Comparison of ENCODE assay signal across 8 cellular contexts in genomic region chr5:177478711-177479646, GRCh38. TPM values are rescaled to one million over a fixed set of nuclear protein-coding genes. Genes with fewer than 3 reads are reported as not detected.
DNase-seq lines count a peak whose midpoint lies in the region; ATAC-seq and TF ChIP-seq lines count a peak whose summit lies in the region.

No MANE protein-coding gene starts in this region.

- no peaks in the 10 kb centered on the region for H3K27me3 Mint-ChIP-seq in Caco-2 (ENCODE audit: insufficient read depth, unreplicated experiment)

- intact Hi-C loops in Caco-2 (cut with micrococcal nuclease; ENCODE audit: unreplicated experiment) (no loop called here), testis (cut with DNase I; ENCODE audit: low total_unique reads) (no loop called here)

- no peak for TF ChIP-seq POLR2A in testis (IDR thresholded peaks at IDR 0.05)

- no peak overlapping the region for H3K4me3 Mint-ChIP-seq in Caco-2 (ENCODE audit: unreplicated experiment)

- H3K9ac ChIP-seq in liver (ENCODE audit: low read depth in 1 of 2, low read length in 2 of 2): no peak overlapping the region

- peaks cover 24% of the 10 kb centered on the region for H3K4me1 Mint-ChIP-seq in Caco-2 (ENCODE audit: low read depth, unreplicated experiment)

- H3K27ac Mint-ChIP-seq in Caco-2 (ENCODE audit: unreplicated experiment): peak overlapping the region; percentile 95

- no peak for DNase-seq in Caco-2
- peak; percentile 86 to 91 for DNase-seq in NOMO-1 (lab: John Stamatoyannopoulos, UW; ENCODE audit: unreplicated experiment in 2 of 2)
- peak; percentile 74 for DNase-seq in amniotic epithelial cell (ENCODE audit: low read depth)
- DNase-seq in testis: peak; percentile 89
- no peak for DNase-seq in germinal center (ENCODE audit: low spot score)
- no peak for DNase-seq in foreskin melanocyte

- TF ChIP-seq CTCF in Caco-2 (IDR thresholded peaks at IDR 0.05; ENCODE audit: insufficient read depth in 1 of 2, low read depth in 1 of 2, low read length in 1 of 2, severe bottlenecking in 1 of 2, unreplicated experiment in 1 of 2) (no peak), liver (IDR thresholded peaks at IDR 0.05; ENCODE audit: low read depth, low read length, missing input control) (no peak), testis (IDR thresholded peaks at IDR 0.05) (no peak)

- H3K36me3 ChIP-seq in Caco-2 (ENCODE audit: control insufficient read depth, insufficient read depth, low read length) (no peaks in the 10 kb centered on the region), liver (ENCODE audit: control insufficient read depth in 4 of 4, insufficient read depth in 3 of 4, low read depth in 1 of 4, low read length in 3 of 4) (no peaks in the 10 kb centered on the region), testis (ENCODE audit: low read depth, missing control alignments) (no peaks in the 10 kb centered on the region)

- H3K27ac ChIP-seq in liver (ENCODE audit: low read depth in 1 of 2, low read length in 2 of 2) (peak overlapping the region; percentile 42 to 48), testis (peak overlapping the region in 1 of 2 donors; percentile 59)

- 34% methylated on average over 18 of the region's 18 CpGs for WGBS in liver
- 36 to 54% methylated on average over 18 of the region's 18 CpGs for WGBS in testis, 2 donors

- CTCF ChIA-PET in Caco-2 (lab: Charles Lee): interaction anchor here (0.9 to 1.0 kb wide), 2 partner anchors 19 to 22 kb away, joined by 3 read pairs; partner anchors contain the start of gene PDLIM7

- H3K36me3 Mint-ChIP-seq in Caco-2 (ENCODE audit: insufficient read depth, unreplicated experiment): peaks cover 24% of the 10 kb centered on the region

- no peaks in the 10 kb centered on the region for H3K27me3 ChIP-seq in Caco-2 (replicated peaks; ENCODE audit: control insufficient read depth, insufficient read depth, low read length)
- no peaks in the 10 kb centered on the region for H3K27me3 ChIP-seq in liver (ENCODE audit: control insufficient read depth in 4 of 4, insufficient read depth in 4 of 4, low read length in 3 of 4)
- no peaks in the 10 kb centered on the region for H3K27me3 ChIP-seq in testis

- POLR2A ChIA-PET in Caco-2 (lab: Charles Lee): interaction anchor here (2.4 kb wide), 1 partner anchor 18 kb away, joined by 8 read pairs; the partner anchor contains the start of gene PDLIM7

- H3K4me1 ChIP-seq in Caco-2: peaks cover 3% of the 10 kb centered on the region
- H3K4me1 ChIP-seq in liver (ENCODE audit: control insufficient read depth in 4 of 4, insufficient read depth in 4 of 4, low read length in 3 of 4): peaks cover 5 to 19% (median 15%) of the 10 kb centered on the region in 4 donors
- peaks cover 35% of the 10 kb centered on the region for H3K4me1 ChIP-seq in testis

- H3K4me3 ChIP-seq in Caco-2 (ENCODE audit: low read depth, low read length): no peak overlapping the region
- H3K4me3 ChIP-seq in liver (ENCODE audit: low read depth in 1 of 3, low read length in 3 of 3): no peak overlapping the region
- H3K4me3 ChIP-seq in testis: no peak overlapping the region

- ATAC-seq in GM21381 (IDR thresholded peaks at IDR 0.05; ENCODE audit: unreplicated experiment): no peak

- no TSS peak for BruUV-seq in Caco-2 (replicated peaks; lab: Mats Ljungman, UMichigan)

- H3K9me3 ChIP-seq in Caco-2 (no peaks in the 10 kb centered on the region), liver (ENCODE audit: control insufficient read depth in 4 of 4, low read length in 3 of 4) (no peaks in the 10 kb centered on the region), testis (no peaks in the 10 kb centered on the region)

- no peak for TF ChIP-seq RAD21 in liver (IDR thresholded peaks at IDR 0.05)

- no peaks in the 10 kb centered on the region for H3K9me3 Mint-ChIP-seq in Caco-2 (ENCODE audit: unreplicated experiment)

TF ChIP-seq in liver, 16 proteins besides CTCF, POLR2A, EP300 and RAD21:
- TF ChIP-seq RXRA (IDR thresholded peaks at IDR 0.05): peak in 1 of 2 donors; percentile 63
- TF ChIP-seq HNF4A (conservative IDR thresholded peaks at IDR 0.05): peak in 1 of 2 donors; percentile 52
- no peak for TF ChIP-seq JUND (IDR thresholded peaks at IDR 0.05)
- peak; percentile 18 for TF ChIP-seq FOXA1 (IDR thresholded peaks at IDR 0.05)

RNA-seq across cellular contexts. Expression of gene DBN1, which starts 5.5 kb away (rescaled TPM):
- 139 and 144 TPM in 2 replicates for total RNA-seq in Caco-2 (2022)
- total RNA-seq in liver: 1 to 10 TPM; 2.3 to 4.9 TPM
- polyA plus RNA-seq in liver: 1 to 10 TPM; 1.5 to 1.8 TPM
- 10 to 100 TPM; 69.6 to 83.1 TPM for total RNA-seq in testis
- polyA plus RNA-seq in testis (ENCODE audit: insufficient read depth, low read depth, low replicate concordance): 50.5 TPM

RNA-seq across cellular contexts. Expression of gene PDLIM7, which starts 18.4 kb away (rescaled TPM):
- 49.1 and 56.8 TPM in 2 replicates for total RNA-seq in Caco-2 (2022)
- 10 to 100 TPM in 1 of 2 donors, 1 to 10 TPM in 1; 7.0 to 36.0 TPM for total RNA-seq in liver
- 1 to 10 TPM; 5.5 to 10.0 TPM for polyA plus RNA-seq in liver
- 100 to 1,000 TPM in 1 of 2 donors, 10 to 100 TPM in 1; 90.5 to 118 TPM for total RNA-seq in testis
- 72.2 TPM for polyA plus RNA-seq in testis (ENCODE audit: insufficient read depth, low read depth, low replicate concordance)

RNA-seq across cellular contexts. Expression of gene DOK3, which starts 30.6 kb away (rescaled TPM):
- total RNA-seq in Caco-2 (2022): 7.9 and 10.1 TPM in 2 replicates
- total RNA-seq in liver: 10 to 100 TPM; 10.2 to 19.2 TPM
- polyA plus RNA-seq in liver: 1 to 10 TPM; 1.7 to 2.9 TPM
- 10 to 100 TPM; 10.7 to 18.7 TPM for total RNA-seq in testis
- 10.4 TPM for polyA plus RNA-seq in testis (ENCODE audit: insufficient read depth, low read depth, low replicate concordance)

RNA-seq across cellular contexts. Expression of gene PRR7, which starts 32.4 kb away (rescaled TPM):
- total RNA-seq in Caco-2 (2022) (4.7 and 5.7 TPM in 2 replicates), liver (under 1 TPM; 0.17 to 0.37 TPM), testis (10 to 100 TPM; 19.9 to 23.2 TPM)
- polyA plus RNA-seq in liver (1 to 10 TPM in 1 of 2 donors, under 1 TPM in 1; 0.60 to 1.4 TPM), testis (ENCODE audit: insufficient read depth, low read depth, low replicate concordance) (2.8 TPM)

RNA-seq across cellular contexts. Expression of gene DDX41, which starts 37.8 kb away (rescaled TPM):
- total RNA-seq in Caco-2 (2022) (116 and 137 TPM in 2 replicates), liver (10 to 100 TPM; 42.4 to 58.5 TPM), testis (100 to 1,000 TPM; 193 to 197 TPM)
- polyA plus RNA-seq in liver (10 to 100 TPM; 20.4 to 48.7 TPM), testis (ENCODE audit: insufficient read depth, low read depth, low replicate concordance) (99.1 TPM)

Comparison
In these comparisons a context has a peak if more than half of its experiments do, and no peak if none do; other contexts are left out.
1. DNase-seq: peak in NOMO-1 (2 of 2), amniotic epithelial cell (single experiment) and testis (single experiment); none in Caco-2 (0 of 2), germinal center (single experiment) and foreskin melanocyte (single experiment).
2. RNA of gene DBN1, which starts 5.5 kb away (total RNA-seq): 139 to 144 TPM in Caco-2 and 69.6 to 83.1 TPM in testis; 2.3 to 4.9 TPM in liver; every median in the first group is over 10 times any median in the second.